ENCODE assay signal across 13 cellular contexts in genomic region chr15:90607361-90607760, GRCh38.
DNase-seq lines count a peak whose midpoint lies in the region; ATAC-seq and TF ChIP-seq lines count a peak whose summit lies in the region.
"Had no signal": no experiment of that assay in that cellular context is flagged by ENCODE, and none has a peak within 500 bp of the region (broad histone marks: within the 10 kb centered on the region; RNA-seq: fewer than 3 reads in every experiment).

No MANE protein-coding gene starts in this region.

- H3K27ac Mint-ChIP-seq in activated T-helper 1 cell treated with anti-CD3 and anti-CD28 coated beads, Interleukin-12 subunit alpha, Interleukin-12 subunit beta, Interleukin-2, Interleukin-4 antibody, amounts not matched to agents 30 ng/mL and 10 ng/mL and 1 ng/mL, durations not matched to agents 14 hours and 24 hours and 36 hours: peak overlapping the region; percentile 25
- peak overlapping the region; percentile 14 for H3K27ac Mint-ChIP-seq in neural crest cell (ENCODE audit: unreplicated experiment)
- H3K27ac Mint-ChIP-seq: CD14-positive monocyte had no signal

- H3K9me3 Mint-ChIP-seq in activated T-helper 1 cell treated with anti-CD3 and anti-CD28 coated beads, Interleukin-12 subunit alpha, Interleukin-12 subunit beta, Interleukin-2, Interleukin-4 antibody, amounts not matched to agents 30 ng/mL and 10 ng/mL and 1 ng/mL, durations not matched to agents 14 hours and 24 hours and 36 hours: no peaks in the 10 kb centered on the region
- H3K9me3 Mint-ChIP-seq in neural crest cell: no peaks in the 10 kb centered on the region
- H3K9me3 Mint-ChIP-seq: CD14-positive monocyte, natural killer cell had no signal

- peaks cover 25% of the 10 kb centered on the region for H3K4me1 Mint-ChIP-seq in activated T-helper 1 cell treated with anti-CD3 and anti-CD28 coated beads, Interleukin-12 subunit alpha, Interleukin-12 subunit beta, Interleukin-2, Interleukin-4 antibody, amounts not matched to agents 30 ng/mL and 10 ng/mL and 1 ng/mL, durations not matched to agents 14 hours and 24 hours and 36 hours (ENCODE audit: low read depth)
- H3K4me1 Mint-ChIP-seq in neural crest cell: no peaks in the 10 kb centered on the region
- H3K4me1 Mint-ChIP-seq: CD14-positive monocyte had no signal

- peaks cover 45% of the 10 kb centered on the region for H3K36me3 Mint-ChIP-seq in activated T-helper 1 cell treated with anti-CD3 and anti-CD28 coated beads, Interleukin-12 subunit alpha, Interleukin-12 subunit beta, Interleukin-2, Interleukin-4 antibody, amounts not matched to agents 30 ng/mL and 10 ng/mL and 1 ng/mL, durations not matched to agents 14 hours and 24 hours and 36 hours (ENCODE audit: low read depth)
- peaks cover 4% of the 10 kb centered on the region for H3K36me3 Mint-ChIP-seq in neural crest cell (ENCODE audit: low read depth)

- H3K27me3 Mint-ChIP-seq in activated T-helper 1 cell treated with anti-CD3 and anti-CD28 coated beads, Interleukin-12 subunit alpha, Interleukin-12 subunit beta, Interleukin-2, Interleukin-4 antibody, amounts not matched to agents 30 ng/mL and 10 ng/mL and 1 ng/mL, durations not matched to agents 14 hours and 24 hours and 36 hours (ENCODE audit: insufficient read depth): no peaks in the 10 kb centered on the region
- H3K27me3 Mint-ChIP-seq in neural crest cell (ENCODE audit: low read depth): no peaks in the 10 kb centered on the region

- ATAC-seq in SK-N-SH treated with all-trans-retinoic acid at 6 μM for 48 hours: no peak
- no peak for ATAC-seq in GM18868 (IDR thresholded peaks at IDR 0.05; ENCODE audit: unreplicated experiment)
- ATAC-seq: esophagus mucosa, left lung, natural killer cell had no signal

- H3K4me3 Mint-ChIP-seq in activated T-helper 1 cell treated with anti-CD3 and anti-CD28 coated beads, Interleukin-12 subunit alpha, Interleukin-12 subunit beta, Interleukin-2, Interleukin-4 antibody, amounts not matched to agents 30 ng/mL and 10 ng/mL and 1 ng/mL, durations not matched to agents 14 hours and 24 hours and 36 hours: no peak overlapping the region
- no peak overlapping the region for H3K4me3 Mint-ChIP-seq in neural crest cell
- H3K4me3 Mint-ChIP-seq: CD14-positive monocyte, natural killer cell had no signal

- TF ChIP-seq CTCF in neural crest cell (conservative IDR thresholded peaks at IDR 0.05): no peak

- intact Hi-C loops in activated T-helper 1 cell treated with anti-CD3 and anti-CD28 coated beads, Interleukin-12 subunit alpha, Interleukin-12 subunit beta, Interleukin-2, Interleukin-4 antibody, amounts not matched to agents 30 ng/mL and 10 ng/mL and 1 ng/mL, durations not matched to agents 14 hours and 24 hours and 36 hours (cut with micrococcal nuclease): no loop called here

- peak; percentile 94 for DNase-seq in DMS53 treated with DMSO at 0.1 percent for 48 hours (lab: John Stamatoyannopoulos, UW; ENCODE audit: unreplicated experiment)
- peak; percentile 70 for DNase-seq in NCI-H187 treated with DMSO at 0.1 percent for 48 hours (lab: John Stamatoyannopoulos, UW)
- DNase-seq in activated T-helper 1 cell treated with anti-CD3 and anti-CD28 coated beads, Interleukin-12 subunit alpha, Interleukin-12 subunit beta, Interleukin-2, Interleukin-4 antibody, amounts not matched to agents 30 ng/mL and 10 ng/mL and 1 ng/mL, durations not matched to agents 14 hours and 24 hours and 36 hours (ENCODE audit: low spot score): no peak
- no peak for DNase-seq in neural crest cell (ENCODE audit: low read depth, low spot score)
- no peak for DNase-seq in SKM-1 treated with dmso at 0.1 percent for 144 hours (lab: John Stamatoyannopoulos, UW; ENCODE audit: unreplicated experiment)
- DNase-seq: colonic mucosa, hippocampal formation, left lung, natural killer cell had no signal

TF ChIP-seq in SK-N-SH treated with all-trans-retinoic acid at 6 μM for 48 hours, 23 proteins besides CTCF, POLR2A, EP300 and RAD21:
- no peak for TF ChIP-seq ZNF8 (CRISPR knock-in tag; IDR thresholded peaks at IDR 0.05)
- no peak for TF ChIP-seq OSR1 (CRISPR knock-in tag; IDR thresholded peaks at IDR 0.05)
- TF ChIP-seq ESRRG (CRISPR knock-in tag; IDR thresholded peaks at IDR 0.05): no peak
- TF ChIP-seq BACH2 (CRISPR knock-in tag; IDR thresholded peaks at IDR 0.05; ENCODE audit: borderline replicate concordance): no peak
- TF ChIP-seq CSRNP3 (CRISPR knock-in tag; IDR thresholded peaks at IDR 0.05): no peak
- TF ChIP-seq TSHZ2 (CRISPR knock-in tag; IDR thresholded peaks at IDR 0.05): no peak
- no peak for TF ChIP-seq ZNF565 (CRISPR knock-in tag; conservative IDR thresholded peaks at IDR 0.05; ENCODE audit: low read depth)
- no peak for TF ChIP-seq SNAI2 (CRISPR knock-in tag; IDR thresholded peaks at IDR 0.05)
- TF ChIP-seq ZFP3 (CRISPR knock-in tag; IDR thresholded peaks at IDR 0.05): no peak
- TF ChIP-seq ZFP30 (CRISPR knock-in tag; IDR thresholded peaks at IDR 0.05): no peak
- no peak for TF ChIP-seq ARNTL (CRISPR knock-in tag; IDR thresholded peaks at IDR 0.05; ENCODE audit: borderline replicate concordance, low read depth)
- no peak for TF ChIP-seq GLIS3 (CRISPR knock-in tag; IDR thresholded peaks at IDR 0.05)
- TF ChIP-seq ZC3H10 (CRISPR knock-in tag; IDR thresholded peaks at IDR 0.05): no peak
- no peak for TF ChIP-seq PATZ1 (CRISPR knock-in tag; IDR thresholded peaks at IDR 0.05; ENCODE audit: borderline replicate concordance)
- no peak for TF ChIP-seq TCF4 (CRISPR knock-in tag; IDR thresholded peaks at IDR 0.05; ENCODE audit: borderline replicate concordance)
- TF ChIP-seq ISL1 (CRISPR knock-in tag; IDR thresholded peaks at IDR 0.05): no peak
- TF ChIP-seq CSDC2 (CRISPR knock-in tag; IDR thresholded peaks at IDR 0.05): no peak
- no peak for TF ChIP-seq TOX (CRISPR knock-in tag; IDR thresholded peaks at IDR 0.05; ENCODE audit: borderline replicate concordance)

Comparison
In these comparisons a context has a peak if more than half of its experiments do, and no peak if none do; other contexts are left out.
1. DNase-seq: peak in DMS53 treated with DMSO at 0.1 percent for 48 hours (single experiment) and NCI-H187 treated with DMSO at 0.1 percent for 48 hours (single experiment); none in activated T-helper 1 cell treated with anti-CD3 and anti-CD28 coated beads, Interleukin-12 subunit alpha, Interleukin-12 subunit beta, Interleukin-2, Interleukin-4 antibody, amounts not matched to agents 30 ng/mL and 10 ng/mL and 1 ng/mL, durations not matched to agents 14 hours and 24 hours and 36 hours (single experiment), neural crest cell (single experiment) and SKM-1 treated with dmso at 0.1 percent for 144 hours (single experiment).